In genomic region chr4:155591201-155591600, GRCh38 we compare ENCODE assay signal across 15 cellular contexts.
DNase-seq lines count a peak whose midpoint lies in the region; ATAC-seq, FAIRE-seq and TF ChIP-seq lines count a peak whose summit lies in the region.
"Had no signal": no experiment of that assay in that cellular context is flagged by ENCODE, and none has a peak within 500 bp of the region (broad histone marks: within the 10 kb centered on the region; RNA-seq: fewer than 3 reads in every experiment).

No MANE protein-coding gene starts in this region.

- FAIRE-seq in kidney (lab: Jason Lieb, UNC) (no peak), GM12891 (lab: Jason Lieb, UNC) (no peak)

- intact Hi-C loops in left lung (cut with DNase I): no loop called here
- intact Hi-C loops in kidney (cut with DNase I): no loop called here

- peaks cover 63% of the 10 kb centered on the region for H3K4me1 ChIP-seq in Karpas-422 (ENCODE audit: low read length)
- no peaks in the 10 kb centered on the region for H3K4me1 ChIP-seq in left lung
- no peaks in the 10 kb centered on the region for H3K4me1 ChIP-seq in kidney (ENCODE audit: control insufficient read depth in 1 of 2, insufficient read depth in 1 of 2, low read depth in 1 of 2, low read length in 2 of 2)
- H3K4me1 ChIP-seq: Caco-2 had no signal

- no peaks in the 10 kb centered on the region for H3K79me2 ChIP-seq in Karpas-422 (ENCODE audit: low read length)

- no peak for TF ChIP-seq POLR2A in GM12891 (IDR thresholded peaks at IDR 0.05; ENCODE audit: low read depth, low read length)

- H4K20me1 ChIP-seq in Karpas-422 (ENCODE audit: insufficient read depth, low read depth, low read length): no peaks in the 10 kb centered on the region

- no peaks in the 10 kb centered on the region for H3K9me2 ChIP-seq in Karpas-422 (replicated peaks; ENCODE audit: insufficient read depth, low read length)

- H3K36me3 ChIP-seq in Karpas-422 (ENCODE audit: insufficient read depth, low read length) (no peaks in the 10 kb centered on the region; the same call in 1 of the 2 replicates), left lung (no peaks in the 10 kb centered on the region), kidney (ENCODE audit: control insufficient read depth in 1 of 2, insufficient read depth in 2 of 2, low read length in 2 of 2) (no peaks in the 10 kb centered on the region)

- no peaks in the 10 kb centered on the region for H3K27me3 ChIP-seq in Karpas-422 (ENCODE audit: low read length)
- no peaks in the 10 kb centered on the region for H3K27me3 ChIP-seq in left lung

- TF ChIP-seq CTCF in left lung (IDR thresholded peaks at IDR 0.05) (no peak), kidney (IDR thresholded peaks at IDR 0.05; ENCODE audit: borderline replicate concordance, extremely low read depth, insufficient read depth) (no peak)

- DNase-seq in NCI-H748 (lab: John Stamatoyannopoulos, UW; ENCODE audit: unreplicated experiment): peak; percentile 31
- no peak for DNase-seq in NCI-H748 treated with DMSO at 0.1 percent for 48 hours (lab: John Stamatoyannopoulos, UW)
- DNase-seq in Karpas-422: no peak
- DNase-seq in globus pallidus (ENCODE audit: low spot score): peak; percentile 7
- no peak for DNase-seq in left lung
- no peak for DNase-seq in kidney
- DNase-seq in GM12891 (ENCODE audit: insufficient read length, low spot score): no peak
- DNase-seq in amniotic stem cell (lab: John Stamatoyannopoulos, UW): no peak
- DNase-seq: Caco-2; CD8-positive, alpha-beta memory T cell; DND-41; GDM1; HCEC 1CT; HFFc6 had no signal

- H3K27ac ChIP-seq in Karpas-422 (ENCODE audit: low read length) (no peak overlapping the region), left lung (peak overlapping the region in 1 of 2 donors; percentile 15), kidney (ENCODE audit: low read depth in 2 of 2, low read length in 2 of 2) (no peak overlapping the region)
- H3K27ac ChIP-seq: 22Rv1 had no signal

- no peak overlapping the region for H3K4me2 ChIP-seq in Karpas-422 (ENCODE audit: low read depth, low read length, poor library complexity, severe bottlenecking)

- peak; percentile 47 for ATAC-seq in left lung

- no peaks in the 10 kb centered on the region for H3K9me3 ChIP-seq in Karpas-422 (ENCODE audit: low read length)
- no peaks in the 10 kb centered on the region for H3K9me3 ChIP-seq in left lung
- no peaks in the 10 kb centered on the region for H3K9me3 ChIP-seq in kidney (ENCODE audit: control insufficient read depth in 1 of 2, low read length in 2 of 2)
- H3K9me3 ChIP-seq: Caco-2 had no signal

- H2AFZ ChIP-seq in Karpas-422 (ENCODE audit: low read length): peak overlapping the region; percentile 3

- no peak overlapping the region for H3K9ac ChIP-seq in Karpas-422 (ENCODE audit: low read length)
- no peak overlapping the region for H3K9ac ChIP-seq in kidney (ENCODE audit: low read length in 2 of 2)

- no peak overlapping the region for H3K4me3 ChIP-seq in Karpas-422 (ENCODE audit: low read length)
- H3K4me3 ChIP-seq in left lung: no peak overlapping the region
- H3K4me3 ChIP-seq in kidney (ENCODE audit: low read length in 2 of 2): no peak overlapping the region

TF ChIP-seq in GM12891, 5 proteins besides CTCF, POLR2A, EP300 and RAD21:
- no peak for TF ChIP-seq POLR2AphosphoS5 (IDR thresholded peaks at IDR 0.05; ENCODE audit: low read depth, low read length)
- no peak for TF ChIP-seq TAF1 (IDR thresholded peaks at IDR 0.05; ENCODE audit: low read depth, low read length)
- no peak for TF ChIP-seq PAX5 (IDR thresholded peaks at IDR 0.05; ENCODE audit: insufficient read depth, low read length, severe bottlenecking)
- TF ChIP-seq POU2F2 (IDR thresholded peaks at IDR 0.05; ENCODE audit: low read depth, low read length): no peak
- TF ChIP-seq SPI1 (IDR thresholded peaks at IDR 0.05; ENCODE audit: low read depth, low read length): no peak

Comparison
In these comparisons a context has a peak if more than half of its experiments do, and no peak if none do; other contexts are left out.
1. DNase-seq: peak in NCI-H748 (single experiment) and globus pallidus (single experiment); none in NCI-H748 treated with DMSO at 0.1 percent for 48 hours (single experiment), Karpas-422 (single experiment), left lung (0 of 2), kidney (single experiment), GM12891 (single experiment) and amniotic stem cell (single experiment).